17 cellular contexts compared by ENCODE assay signal in genomic region chr4:20289782-20290181, GRCh38. TPM values are rescaled to one million over a fixed set of nuclear protein-coding genes. Genes with fewer than 3 reads are reported as not detected.
"Had no signal": no experiment of that assay in that cellular context is flagged by ENCODE, and none has a peak within 500 bp of the region (broad histone marks: within the 10 kb centered on the region; RNA-seq: fewer than 3 reads in every experiment).

No MANE protein-coding gene starts in this region.

- H3K27ac ChIP-seq: dorsolateral prefrontal cortex, esophagus muscularis mucosa, hepatocyte, ovary had no signal

- H3K4me3 Mint-ChIP-seq: naive thymus-derived CD8-positive, alpha-beta T cell; stimulated activated naive CD8-positive, alpha-beta T cell treated with anti-CD3 and anti-CD28 coated beads, Interleukin-15, Interleukin-2, amounts not matched to agents 100 ng/mL and 50 ng/mL, for 24 hours had no signal

- H3K36me3 Mint-ChIP-seq: naive thymus-derived CD8-positive, alpha-beta T cell had no signal

- H3K4me1 Mint-ChIP-seq: naive thymus-derived CD8-positive, alpha-beta T cell had no signal

- H2AFZ ChIP-seq: hepatocyte had no signal

- ATAC-seq: mucosa of descending colon; naive thymus-derived CD8-positive, alpha-beta T cell; right cardiac atrium had no signal

- H3K27me3 ChIP-seq: dorsolateral prefrontal cortex, esophagus muscularis mucosa, hepatocyte, ovary, tibial nerve had no signal

- H3K4me2 ChIP-seq: hepatocyte had no signal

- H3K9me3 ChIP-seq: esophagus muscularis mucosa, mucosa of descending colon, ovary, tibial nerve had no signal

- H3K9me3 Mint-ChIP-seq: stimulated activated naive CD8-positive, alpha-beta T cell treated with anti-CD3 and anti-CD28 coated beads, Interleukin-15, Interleukin-2, amounts not matched to agents 100 ng/mL and 50 ng/mL, for 24 hours had no signal

- H3K27ac Mint-ChIP-seq: naive thymus-derived CD8-positive, alpha-beta T cell; stimulated activated naive CD8-positive, alpha-beta T cell treated with anti-CD3 and anti-CD28 coated beads, Interleukin-15, Interleukin-2, amounts not matched to agents 100 ng/mL and 50 ng/mL, for 24 hours had no signal

- DNase-seq: caudate nucleus; cortex of kidney; dorsolateral prefrontal cortex; effector CD8-positive, alpha-beta T cell; foreskin melanocyte; head of caudate nucleus; kidney glomerular epithelial cell; mucosa of descending colon; naive thymus-derived CD8-positive, alpha-beta T cell; ovary; right cardiac atrium; small intestine; stimulated activated CD4-positive, alpha-beta T cell treated with anti-CD3 and anti-CD28 coated beads, Interleukin-12 subunit alpha, Interleukin-12 subunit beta, amount 100 ng/mL, for 4 hours had no signal

- H3K27me3 Mint-ChIP-seq: stimulated activated naive CD8-positive, alpha-beta T cell treated with anti-CD3 and anti-CD28 coated beads, Interleukin-15, Interleukin-2, amounts not matched to agents 100 ng/mL and 50 ng/mL, for 24 hours had no signal

- H3K4me3 ChIP-seq: dorsolateral prefrontal cortex, esophagus muscularis mucosa, hepatocyte, mucosa of descending colon, ovary, tibial nerve had no signal

- H3K36me3 ChIP-seq: esophagus muscularis mucosa, ovary, tibial nerve had no signal

RNA-seq across cellular contexts. Expression of gene SLIT2, which starts 38.1 kb away (rescaled TPM):
- total RNA-seq: naive thymus-derived CD8-positive, alpha-beta T cell had no signal
- polyA plus RNA-seq: naive thymus-derived CD8-positive, alpha-beta T cell had no signal
